12 cellular contexts compared by ENCODE assay signal in the genomic region with DNA sequence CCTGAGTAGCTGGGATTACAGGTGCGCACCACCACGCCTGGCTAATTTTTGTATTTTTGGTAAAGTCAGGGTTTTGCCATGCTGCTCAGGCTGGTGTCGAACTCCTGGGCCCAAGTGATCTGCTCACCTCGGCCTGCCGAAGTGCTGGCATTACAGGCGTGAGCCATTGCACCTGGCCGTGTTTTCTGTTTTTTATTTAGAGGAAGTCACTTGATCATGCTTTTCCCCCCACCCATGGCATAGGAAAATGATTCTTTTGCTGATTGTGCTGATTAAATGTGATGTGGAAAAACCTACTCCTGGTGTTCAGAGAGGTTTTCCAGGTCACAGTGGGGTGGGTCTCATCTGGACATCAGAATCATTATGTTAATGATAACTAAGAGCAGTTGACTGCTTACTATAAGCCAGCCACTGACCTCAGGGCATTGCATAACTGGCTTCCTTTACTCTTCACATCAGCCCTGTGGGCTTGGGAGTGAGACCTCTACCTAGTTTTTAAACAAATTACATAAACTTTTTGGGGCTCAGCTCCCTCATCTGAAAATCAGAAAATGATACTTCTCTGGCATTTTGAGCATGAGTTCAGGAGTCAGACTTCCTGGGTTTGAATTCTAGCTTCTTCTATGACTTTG.
DNase-seq lines count a peak whose midpoint lies in the region; ATAC-seq and TF ChIP-seq lines count a peak whose summit lies in the region.
"Had no signal": no experiment of that assay in that cellular context is flagged by ENCODE, and none has a peak within 500 bp of the region (broad histone marks: within the 10 kb centered on the region; RNA-seq: fewer than 3 reads in every experiment).

No MANE protein-coding gene starts in this region.

- no peak for TF ChIP-seq CTCF in epithelial cell of esophagus (IDR thresholded peaks at IDR 0.05; ENCODE audit: insufficient read depth, low read depth, low read length, missing control alignments)

- ATAC-seq in stimulated activated naive B cell treated with anti-CD40 and anti-IgM and Interleukin-4, amounts not matched to agents 10 μg/mL and 1 μg/mL and 100 μg/mL, for 72 hours (replicated peaks), result no peak
- ATAC-seq in GM18870 (IDR thresholded peaks at IDR 0.05; ENCODE audit: unreplicated experiment), result no peak

- H3K27me3 Mint-ChIP-seq in activated CD4-positive, alpha-beta T cell treated with anti-CD3 and anti-CD28 coated beads, Interleukin-2, amount 10 ng/mL, durations not matched to agents 24 days and 14 days, result no peaks in the 10 kb centered on the region
- H3K27me3 Mint-ChIP-seq in stimulated activated naive B cell treated with anti-CD40 and anti-IgM and Interleukin-4, amounts not matched to agents 10 μg/mL and 1 μg/mL and 100 μg/mL, for 72 hours, result no peaks in the 10 kb centered on the region

- peaks cover 66% of the 10 kb centered on the region for H3K4me1 Mint-ChIP-seq in activated CD4-positive, alpha-beta T cell treated with anti-CD3 and anti-CD28 coated beads, Interleukin-2, amount 10 ng/mL, durations not matched to agents 24 days and 14 days
- H3K4me1 Mint-ChIP-seq in stimulated activated naive B cell treated with anti-CD40 and anti-IgM and Interleukin-4, amounts not matched to agents 10 μg/mL and 1 μg/mL and 100 μg/mL, for 72 hours, result peaks cover 43 to 80% of the 10 kb centered on the region in 2 donors

- DNase-seq in activated CD4-positive, alpha-beta T cell treated with anti-CD3 and anti-CD28 coated beads, Interleukin-2, amount 10 ng/mL, durations not matched to agents 24 days and 14 days, result no peak
- no peak for DNase-seq in activated CD4-positive, alpha-beta T cell treated with anti-CD3 and anti-CD28 coated beads, Interleukin-2, amount 50 U/mL, for 48 hours
- DNase-seq in OCI-M1 (lab: John Stamatoyannopoulos, UW), result peak; percentile 28
- DNase-seq in epithelial cell of esophagus (ENCODE audit: low read depth), result peak; percentile 35
- no peak for DNase-seq in stimulated activated naive B cell treated with anti-CD40 and anti-IgM and Interleukin-4, amounts not matched to agents 10 μg/mL and 1 μg/mL and 100 μg/mL, for 72 hours
- no peak for DNase-seq in SHP77 (lab: John Stamatoyannopoulos, UW)
- no peak for DNase-seq in T-helper 9 cell
- DNase-seq: NCI-H1436, NCI-H69, SJCRH30, tibial artery had no signal

- H3K36me3 Mint-ChIP-seq in activated CD4-positive, alpha-beta T cell treated with anti-CD3 and anti-CD28 coated beads, Interleukin-2, amount 10 ng/mL, durations not matched to agents 24 days and 14 days (ENCODE audit: low read depth), result peaks cover 29% of the 10 kb centered on the region
- peaks cover 0 to 1% of the 10 kb centered on the region in 2 donors for H3K36me3 Mint-ChIP-seq in stimulated activated naive B cell treated with anti-CD40 and anti-IgM and Interleukin-4, amounts not matched to agents 10 μg/mL and 1 μg/mL and 100 μg/mL, for 72 hours

- H3K9me3 Mint-ChIP-seq in activated CD4-positive, alpha-beta T cell treated with anti-CD3 and anti-CD28 coated beads, Interleukin-2, amount 10 ng/mL, durations not matched to agents 24 days and 14 days, result no peaks in the 10 kb centered on the region
- H3K9me3 Mint-ChIP-seq in stimulated activated naive B cell treated with anti-CD40 and anti-IgM and Interleukin-4, amounts not matched to agents 10 μg/mL and 1 μg/mL and 100 μg/mL, for 72 hours, result no peaks in the 10 kb centered on the region

- intact Hi-C loops in activated CD4-positive, alpha-beta T cell treated with anti-CD3 and anti-CD28 coated beads, Interleukin-2, amount 10 ng/mL, durations not matched to agents 24 days and 14 days (cut with micrococcal nuclease), result no loop called here

- no peak overlapping the region for H3K4me3 ChIP-seq in epithelial cell of esophagus (ENCODE audit: low read length)
- H3K4me3 ChIP-seq: SJCRH30, tibial artery had no signal

- H3K27ac Mint-ChIP-seq in activated CD4-positive, alpha-beta T cell treated with anti-CD3 and anti-CD28 coated beads, Interleukin-2, amount 10 ng/mL, durations not matched to agents 24 days and 14 days, result peak overlapping the region; percentile 65
- H3K27ac Mint-ChIP-seq in stimulated activated naive B cell treated with anti-CD40 and anti-IgM and Interleukin-4, amounts not matched to agents 10 μg/mL and 1 μg/mL and 100 μg/mL, for 72 hours, result peak overlapping the region; percentile 31

- H3K4me3 Mint-ChIP-seq in activated CD4-positive, alpha-beta T cell treated with anti-CD3 and anti-CD28 coated beads, Interleukin-2, amount 10 ng/mL, durations not matched to agents 24 days and 14 days, result peak overlapping the region; percentile 33
- peak overlapping the region in 1 of 2 donors; percentile 30 for H3K4me3 Mint-ChIP-seq in stimulated activated naive B cell treated with anti-CD40 and anti-IgM and Interleukin-4, amounts not matched to agents 10 μg/mL and 1 μg/mL and 100 μg/mL, for 72 hours

Comparison
In these comparisons a context has a peak if more than half of its experiments do, and no peak if none do; other contexts are left out.
1. DNase-seq: peak in OCI-M1 (single experiment) and epithelial cell of esophagus (single experiment); none in activated CD4-positive, alpha-beta T cell treated with anti-CD3 and anti-CD28 coated beads, Interleukin-2, amount 10 ng/mL, durations not matched to agents 24 days and 14 days (single experiment), activated CD4-positive, alpha-beta T cell treated with anti-CD3 and anti-CD28 coated beads, Interleukin-2, amount 50 U/mL, for 48 hours (0 of 2), stimulated activated naive B cell treated with anti-CD40 and anti-IgM and Interleukin-4, amounts not matched to agents 10 μg/mL and 1 μg/mL and 100 μg/mL, for 72 hours (single experiment), SHP77 (0 of 2) and T-helper 9 cell (single experiment).